Comparison of ENCODE assay signal across 31 cellular contexts in genomic region chr11:3683039-3683438, GRCh38. TPM values are rescaled to one million over a fixed set of nuclear protein-coding genes. Genes with fewer than 3 reads are reported as not detected.
"Had no signal": no experiment of that assay in that cellular context is flagged by ENCODE, and none has a peak within 500 bp of the region (broad histone marks: within the 10 kb centered on the region; RNA-seq: fewer than 3 reads in every experiment).

No MANE protein-coding gene starts in this region.

- H3K4me1 ChIP-seq: left lung, transverse colon had no signal

- H3K4me3 Mint-ChIP-seq: activated CD4-positive, alpha-beta T cell treated with anti-CD3 and anti-CD28 coated beads, Interleukin-2, amount 10 ng/mL, durations not matched to agents 7 days and 5 days; activated CD8-positive, alpha-beta T cell treated with anti-CD3 and anti-CD28 coated beads for 36 hours; activated T-cell treated with anti-CD3 and anti-CD28 coated beads, Interleukin-2, amount 50 U/mL, for 72 hours; effector memory CD8-positive, alpha-beta T cell; nephron; WTC11 had no signal

- H3K27me3 Mint-ChIP-seq: activated CD4-positive, alpha-beta T cell treated with anti-CD3 and anti-CD28 coated beads, Interleukin-2, amount 10 ng/mL, durations not matched to agents 7 days and 5 days; activated CD8-positive, alpha-beta T cell treated with anti-CD3 and anti-CD28 coated beads for 36 hours; effector memory CD8-positive, alpha-beta T cell had no signal

- H3K9me3 Mint-ChIP-seq: activated CD4-positive, alpha-beta T cell treated with anti-CD3 and anti-CD28 coated beads, Interleukin-2, amount 10 ng/mL, durations not matched to agents 7 days and 5 days; activated CD8-positive, alpha-beta T cell treated with anti-CD3 and anti-CD28 coated beads for 36 hours; activated naive CD4-positive, alpha-beta T cell treated with anti-CD3 and anti-CD28 coated beads, Interleukin-2, amount 50 U/mL, for 72 hours; activated T-cell treated with anti-CD3 and anti-CD28 coated beads, Interleukin-2, amount 50 U/mL, for 72 hours; effector memory CD8-positive, alpha-beta T cell; nephron; WTC11 had no signal

- H3K9me3 ChIP-seq: gastroesophageal sphincter, left lung, right lobe of liver, testis, transverse colon had no signal

- H3K27ac Mint-ChIP-seq: activated CD8-positive, alpha-beta T cell treated with anti-CD3 and anti-CD28 coated beads for 36 hours; activated T-cell treated with anti-CD3 and anti-CD28 coated beads, Interleukin-2, amount 50 U/mL, for 72 hours; nephron; WTC11 had no signal

- H3K4me3 ChIP-seq: gastroesophageal sphincter, left lung, right lobe of liver, skin epidermis, testis, transverse colon had no signal

- ATAC-seq: activated CD8-positive, alpha-beta T cell treated with anti-CD3 and anti-CD28 coated beads for 36 hours; activated naive CD4-positive, alpha-beta T cell treated with anti-CD3 and anti-CD28 coated beads, Interleukin-2, amount 50 U/mL, for 72 hours; activated T-cell treated with anti-CD3 and anti-CD28 coated beads, Interleukin-2, amount 50 U/mL, for 72 hours; effector memory CD8-positive, alpha-beta T cell; gastroesophageal sphincter; left lung; right lobe of liver; stimulated activated naive CD8-positive, alpha-beta T cell treated with anti-CD3 and anti-CD28 coated beads, Interleukin-15, Interleukin-2, amounts not matched to agents 100 U/mL and 50 U/mL, for 24 hours; WTC11 had no signal

- H3K27me3 ChIP-seq: gastroesophageal sphincter, left lung, right lobe of liver, testis, transverse colon had no signal

- H3K27ac ChIP-seq: gastroesophageal sphincter, left lung, right lobe of liver, skin epidermis, testis, transverse colon had no signal

- DNase-seq: activated CD4-positive, alpha-beta T cell treated with anti-CD3 and anti-CD28 coated beads for 1 hour; activated CD4-positive, alpha-beta T cell treated with anti-CD3 and anti-CD28 coated beads, Interleukin-2, amount 10 ng/mL, durations not matched to agents 7 days and 5 days; activated CD8-positive, alpha-beta T cell treated with anti-CD3 and anti-CD28 coated beads for 36 hours; activated naive CD4-positive, alpha-beta T cell; activated T-cell treated with anti-CD3 and anti-CD28 coated beads, Interleukin-2, amount 50 U/mL, for 72 hours; cortex of kidney; effector memory CD8-positive, alpha-beta T cell; erythroblast; head of caudate nucleus; kidney glomerular epithelial cell; left lung; posterior cingulate gyrus; right lobe of liver; stimulated activated CD4-positive, alpha-beta T cell treated with anti-CD3 and anti-CD28 coated beads, Interleukin-12 subunit alpha, Interleukin-12 subunit beta, amount 100 ng/mL, for 4 hours; stimulated activated CD4-positive, alpha-beta T cell treated with anti-CD3 and anti-CD28 coated beads, Interleukin-4, amount 100 ng/mL, for 1 hour; stimulated activated naive CD8-positive, alpha-beta T cell treated with anti-CD3 and anti-CD28 coated beads, Interleukin-15, Interleukin-2, amounts not matched to agents 100 U/mL and 50 U/mL, for 24 hours; T-helper 2 cell; testis; transverse colon had no signal

- H3K4me1 Mint-ChIP-seq: nephron, WTC11 had no signal

- FAIRE-seq: bronchial epithelial cell had no signal

RNA-seq across cellular contexts. Expression of gene ART1, which starts 38.1 kb away (rescaled TPM):
- total RNA-seq: activated CD4-positive, alpha-beta T cell treated with anti-CD3 and anti-CD28 coated beads, Interleukin-2, amount 10 ng/mL, durations not matched to agents 7 days and 5 days; activated CD8-positive, alpha-beta T cell treated with anti-CD3 and anti-CD28 coated beads for 36 hours; activated naive CD4-positive, alpha-beta T cell treated with anti-CD3 and anti-CD28 coated beads, Interleukin-2, amount 50 U/mL, for 72 hours; activated T-cell treated with anti-CD3 and anti-CD28 coated beads, Interleukin-2, amount 50 U/mL, for 72 hours; bronchial epithelial cell; fibroblast of lung; fibroblast of villous mesenchyme; gastroesophageal sphincter; lung microvascular endothelial cell; mucosa of gallbladder; osteoblast; right lobe of liver; urinary bladder; WTC11 had no signal

RNA-seq across cellular contexts. Expression of gene ART5, which starts 41.2 kb away (rescaled TPM):
- total RNA-seq: activated CD4-positive, alpha-beta T cell treated with anti-CD3 and anti-CD28 coated beads, Interleukin-2, amount 10 ng/mL, durations not matched to agents 7 days and 5 days; activated CD8-positive, alpha-beta T cell treated with anti-CD3 and anti-CD28 coated beads for 36 hours; activated naive CD4-positive, alpha-beta T cell treated with anti-CD3 and anti-CD28 coated beads, Interleukin-2, amount 50 U/mL, for 72 hours; activated T-cell treated with anti-CD3 and anti-CD28 coated beads, Interleukin-2, amount 50 U/mL, for 72 hours; bronchial epithelial cell; fibroblast of villous mesenchyme; lung microvascular endothelial cell; urinary bladder had no signal
